Comparison of ENCODE assay signal across 8 cellular contexts in the genomic region with DNA sequence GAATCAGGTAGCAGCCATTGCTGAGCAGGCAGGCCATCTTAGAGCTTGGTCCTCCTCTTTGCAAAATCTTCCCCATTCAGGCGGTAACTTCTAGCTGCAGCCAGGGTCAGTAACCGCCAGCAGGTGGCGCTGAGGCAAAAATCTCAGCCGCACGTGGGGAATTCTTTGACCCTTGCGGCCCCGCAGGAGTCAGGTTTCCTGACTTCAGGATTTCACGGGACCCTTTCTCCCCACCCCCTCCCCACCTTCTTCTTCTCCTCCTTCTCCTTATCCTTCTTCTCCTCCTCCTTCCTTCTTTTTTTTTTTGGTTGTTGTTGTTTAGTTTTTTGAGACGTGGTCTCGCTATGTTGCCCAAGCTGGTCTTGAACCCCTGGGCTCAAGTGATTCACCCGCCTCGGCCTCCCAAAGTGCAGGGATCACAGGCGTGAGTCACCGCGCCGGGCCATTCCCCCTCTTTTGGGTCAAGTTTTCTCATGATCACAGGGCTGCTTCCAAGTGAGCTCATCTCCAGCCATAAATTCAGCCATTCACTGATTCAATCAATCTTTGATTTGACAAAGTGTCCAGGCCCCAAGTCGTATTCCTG. TPM values are rescaled to one million over a fixed set of nuclear protein-coding genes. Genes with fewer than 3 reads are reported as not detected.
DNase-seq lines count a peak whose midpoint lies in the region; ATAC-seq and TF ChIP-seq lines count a peak whose summit lies in the region.

No MANE protein-coding gene starts in this region.

- H3K36me3 ChIP-seq in cardiac muscle cell (no peaks in the 10 kb centered on the region), psoas muscle (ENCODE audit: insufficient read depth in 1 of 2, low read depth in 1 of 2) (no peaks in the 10 kb centered on the region), vagina (no peaks in the 10 kb centered on the region)

- H3K27ac ChIP-seq in cardiac muscle cell (no peak overlapping the region), psoas muscle (no peak overlapping the region), vagina (no peak overlapping the region)

- H3K4me1 ChIP-seq in cardiac muscle cell (ENCODE audit: low read depth) (no peaks in the 10 kb centered on the region), psoas muscle (no peaks in the 10 kb centered on the region), vagina (peaks cover 17% of the 10 kb centered on the region)

- 19 to 27% (median 22%) methylated on average over 17 of the region's 17 CpGs for WGBS in psoas muscle, 3 donors

- peak; percentile 49 for DNase-seq in COLO829 (ENCODE audit: low spot score)
- peak; percentile 33 for DNase-seq in HS-5 (ENCODE audit: low read depth)
- DNase-seq in SK-N-DZ (ENCODE audit: low spot score) = peak; percentile 62
- DNase-seq in activated naive CD4-positive, alpha-beta T cell treated with Interleukin-2 at 50 U/mL for 16 hours = peak; percentile 73
- peak; percentile 68 to 77 for DNase-seq in cardiac muscle cell (ENCODE audit: low read depth in 1 of 2, low spot score in 1 of 2)
- DNase-seq in psoas muscle = peak; percentile 71 to 81
- no peak for DNase-seq in vagina (ENCODE audit: extremely low spot score in 2 of 2)

- no peaks in the 10 kb centered on the region for H3K27me3 ChIP-seq in cardiac muscle cell
- H3K27me3 ChIP-seq in psoas muscle (ENCODE audit: insufficient read depth in 3 of 3, low read length in 2 of 3) = no peaks in the 10 kb centered on the region
- H3K27me3 ChIP-seq in vagina = no peaks in the 10 kb centered on the region

- no peaks in the 10 kb centered on the region for H3K9me3 ChIP-seq in cardiac muscle cell (ENCODE audit: low read depth)
- H3K9me3 ChIP-seq in psoas muscle = no peaks in the 10 kb centered on the region
- H3K9me3 ChIP-seq in vagina = no peaks in the 10 kb centered on the region

- intact Hi-C loops in psoas muscle (cut with DNase I) (loop anchor here (1.0 to 2.0 kb wide), 4 partner anchors 49 to 239 kb away; no protein-coding TSS in a partner anchor), vagina (cut with DNase I) (no loop called here)

- peak; percentile 90 for TF ChIP-seq CTCF in cardiac muscle cell (IDR thresholded peaks at IDR 0.05; ENCODE audit: low read depth, low read length)
- TF ChIP-seq CTCF in psoas muscle (IDR thresholded peaks at IDR 0.05) = peak; percentile 85
- TF ChIP-seq CTCF in vagina (IDR thresholded peaks at IDR 0.05) = peak; percentile 21 to 94 (median 80)

- H3K4me3 ChIP-seq in cardiac muscle cell = no peak overlapping the region
- H3K4me3 ChIP-seq in psoas muscle = no peak overlapping the region
- H3K4me3 ChIP-seq in vagina = no peak overlapping the region

- no peak for TF ChIP-seq POLR2A in vagina (IDR thresholded peaks at IDR 0.05)

- ATAC-seq in psoas muscle (peak; percentile 46 to 86 (median 69)), GM21825 (IDR thresholded peaks at IDR 0.05; ENCODE audit: unreplicated experiment) (no peak)

RNA-seq across cellular contexts. Expression of gene TENT5B, which starts 33.4 kb away (rescaled TPM):
- polyA plus RNA-seq in SK-N-DZ (2014; cell fraction: cytosol; rRNA removed) = 0.53 and 0.99 TPM in 2 replicates
- 0.52 and 0.87 TPM in 2 replicates for polyA plus RNA-seq in SK-N-DZ (2014; cell fraction: nucleus; rRNA removed)
- 8.8 and 9.4 TPM in 2 replicates for total RNA-seq in cardiac muscle cell
- 6.8 and 8.5 TPM in 2 replicates for polyA plus RNA-seq in cardiac muscle cell
- 1 to 10 TPM in 3 of 4 donors, under 1 TPM in 1; 0.20 to 2.3 (median 1.7) TPM for total RNA-seq in psoas muscle
- 1 to 10 TPM in 1 of 3 donors, under 1 TPM in 2; 0.70 to 2.5 (median 0.74) TPM for polyA plus RNA-seq in psoas muscle
- 64.3 TPM for total RNA-seq in vagina

RNA-seq across cellular contexts. Expression of gene TRNP1, which starts 52.6 kb away (rescaled TPM):
- polyA plus RNA-seq in SK-N-DZ (2014; cell fraction: cytosol; rRNA removed) = 6.3 and 14.1 TPM in 2 replicates
- 3.4 and 11.7 TPM in 2 replicates for polyA plus RNA-seq in SK-N-DZ (2014; cell fraction: nucleus; rRNA removed)
- total RNA-seq in cardiac muscle cell (61.7 and 63.7 TPM in 2 replicates), psoas muscle (1 to 10 TPM in 3 of 4 donors, under 1 TPM in 1; 0.84 to 3.8 (median 1.4) TPM), vagina (13.0 TPM)
- polyA plus RNA-seq in cardiac muscle cell (42.9 and 55.5 TPM in 2 replicates), psoas muscle (1 to 10 TPM; 1.1 to 1.6 (median 1.6) TPM)

Comparison
In these comparisons a context has a peak if more than half of its experiments do, and no peak if none do; other contexts are left out.
1. DNase-seq: peak in COLO829 (single experiment), HS-5 (single experiment), SK-N-DZ (single experiment), activated naive CD4-positive, alpha-beta T cell treated with Interleukin-2 at 50 U/mL for 16 hours (single experiment), cardiac muscle cell (2 of 2) and psoas muscle (2 of 2); none in vagina (0 of 2).
2. Peak in every context shown above with its lines, with median percentiles within 50 percentile points of each other: CTCF ChIP-seq.